ENCODE assay signal across 13 cellular contexts in the genomic region with DNA sequence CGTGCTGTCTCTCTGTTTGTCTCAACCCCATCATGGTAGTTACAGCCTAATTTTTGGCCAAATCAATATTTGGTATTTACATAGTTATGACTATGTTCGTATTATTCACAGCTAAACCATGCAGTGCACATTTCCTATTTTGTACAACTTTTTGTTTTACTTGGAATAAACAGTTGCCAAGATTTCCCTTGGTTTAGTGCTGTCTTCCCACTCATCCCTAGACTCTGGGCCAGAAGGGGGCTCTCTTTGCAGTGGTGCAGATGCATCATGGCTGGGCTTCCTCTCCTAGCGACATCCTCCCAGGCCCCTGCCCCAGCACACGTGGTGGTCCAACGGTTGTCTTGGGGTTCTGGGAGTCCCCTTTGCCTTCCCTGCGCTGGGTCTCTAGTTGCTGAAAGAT.
DNase-seq lines count a peak whose midpoint lies in the region; ATAC-seq and TF ChIP-seq lines count a peak whose summit lies in the region.
"Had no signal": no experiment of that assay in that cellular context is flagged by ENCODE, and none has a peak within 500 bp of the region (broad histone marks: within the 10 kb centered on the region; RNA-seq: fewer than 3 reads in every experiment).

No MANE protein-coding gene starts in this region.

- H3K4me3 Mint-ChIP-seq in nephron progenitor cell: no peak overlapping the region
- no peak overlapping the region for H3K4me3 Mint-ChIP-seq in naive thymus-derived CD4-positive, alpha-beta T cell

- H3K9me3 Mint-ChIP-seq in nephron progenitor cell: no peaks in the 10 kb centered on the region
- H3K9me3 Mint-ChIP-seq in naive thymus-derived CD4-positive, alpha-beta T cell: no peaks in the 10 kb centered on the region

- CTCF ChIA-PET in naive thymus-derived CD4-positive, alpha-beta T cell (lab: Charles Lee): interaction anchor here (0.6 to 2.0 kb wide), 4 partner anchors 15 to 251 kb away, joined by 3 to 8 read pairs (median 4); no protein-coding TSS in a partner anchor

- peak; percentile 10; the same call in 1 of the 2 replicates for TF ChIP-seq CTCF in LNCAP (IDR thresholded peaks at IDR 0.05)
- no peak for TF ChIP-seq CTCF in psoas muscle (IDR thresholded peaks at IDR 0.05)
- TF ChIP-seq CTCF in nephron progenitor cell (IDR thresholded peaks at IDR 0.05): no peak

- POLR2A ChIA-PET in naive thymus-derived CD4-positive, alpha-beta T cell (lab: Charles Lee): no interaction called here

- peak overlapping the region; percentile 23 for H3K27ac ChIP-seq in psoas muscle
- H3K27ac ChIP-seq in naive thymus-derived CD4-positive, alpha-beta T cell (ENCODE audit: low read depth, low read length): no peak overlapping the region
- H3K27ac ChIP-seq: testis had no signal

- no peak overlapping the region for H3K4me3 ChIP-seq in psoas muscle
- H3K4me3 ChIP-seq in naive thymus-derived CD4-positive, alpha-beta T cell (ENCODE audit: low read length): no peak overlapping the region
- H3K4me3 ChIP-seq: mucosa of descending colon, testis had no signal

- 68 to 73% (median 72%) methylated on average over 6 of the region's 6 CpGs for WGBS in psoas muscle, 3 donors

- peaks cover 18% of the 10 kb centered on the region for H3K27me3 Mint-ChIP-seq in nephron progenitor cell (ENCODE audit: low read depth, poor library complexity)
- H3K27me3 Mint-ChIP-seq in naive thymus-derived CD4-positive, alpha-beta T cell: no peaks in the 10 kb centered on the region

- DNase-seq in ELF-1 (ENCODE audit: low read depth, low spot score) (peak; percentile 19), dermis blood vessel endothelial cell (peak; percentile 4), psoas muscle (no peak), germinal center (ENCODE audit: low spot score) (no peak), nephron progenitor cell (no peak), DMS153 (lab: John Stamatoyannopoulos, UW) (no peak)
- no peak for DNase-seq in naive thymus-derived CD4-positive, alpha-beta T cell
- DNase-seq: activated CD8-positive, alpha-beta memory T cell treated with anti-CD3 and anti-CD28 coated beads, Interleukin-2, amount 50 U/mL, for 48 hours; amygdala; RPMI8226; testis had no signal

- peaks cover 33% of the 10 kb centered on the region for H3K4me1 Mint-ChIP-seq in nephron progenitor cell
- peaks cover 0 to 3% (median 0%) of the 10 kb centered on the region in 7 donors for H3K4me1 Mint-ChIP-seq in naive thymus-derived CD4-positive, alpha-beta T cell

- no peaks in the 10 kb centered on the region for H3K36me3 ChIP-seq in psoas muscle (ENCODE audit: insufficient read depth in 1 of 2, low read depth in 1 of 2)
- no peaks in the 10 kb centered on the region for H3K36me3 ChIP-seq in naive thymus-derived CD4-positive, alpha-beta T cell (ENCODE audit: control insufficient read depth in 2 of 3, insufficient read depth in 3 of 3, low read length in 3 of 3)

- intact Hi-C loops in psoas muscle (cut with DNase I): no loop called here
- intact Hi-C loops in naive thymus-derived CD4-positive, alpha-beta T cell (cut with micrococcal nuclease): no loop called here

- ATAC-seq in psoas muscle: no peak
- no peak for ATAC-seq in naive thymus-derived CD4-positive, alpha-beta T cell
- ATAC-seq: mucosa of descending colon had no signal

- H3K4me1 ChIP-seq in psoas muscle: peaks cover 8% of the 10 kb centered on the region
- no peaks in the 10 kb centered on the region for H3K4me1 ChIP-seq in naive thymus-derived CD4-positive, alpha-beta T cell (ENCODE audit: control insufficient read depth in 2 of 2, insufficient read depth in 2 of 2, low read length in 2 of 2)
- H3K4me1 ChIP-seq: testis had no signal

- no peaks in the 10 kb centered on the region for H3K36me3 Mint-ChIP-seq in nephron progenitor cell (ENCODE audit: low read depth)
- no peaks in the 10 kb centered on the region for H3K36me3 Mint-ChIP-seq in naive thymus-derived CD4-positive, alpha-beta T cell

- H3K27me3 ChIP-seq in psoas muscle (ENCODE audit: insufficient read depth in 3 of 3, low read length in 2 of 3): no peaks in the 10 kb centered on the region
- no peaks in the 10 kb centered on the region for H3K27me3 ChIP-seq in naive thymus-derived CD4-positive, alpha-beta T cell (ENCODE audit: control insufficient read depth in 2 of 2, insufficient read depth in 2 of 2, low read length in 2 of 2)
- H3K27me3 ChIP-seq: testis had no signal

- no peaks in the 10 kb centered on the region for H3K9me3 ChIP-seq in psoas muscle
- no peaks in the 10 kb centered on the region for H3K9me3 ChIP-seq in naive thymus-derived CD4-positive, alpha-beta T cell (ENCODE audit: control insufficient read depth in 2 of 3, low read length in 3 of 3)
- H3K9me3 ChIP-seq: mucosa of descending colon, testis had no signal

- H3K27ac Mint-ChIP-seq in nephron progenitor cell: no peak overlapping the region
- H3K27ac Mint-ChIP-seq in naive thymus-derived CD4-positive, alpha-beta T cell: no peak overlapping the region

Comparison
In these comparisons a context has a peak if more than half of its experiments do, and no peak if none do; other contexts are left out.
1. DNase-seq: peak in ELF-1 (single experiment) and dermis blood vessel endothelial cell (single experiment); none in psoas muscle (0 of 2), germinal center (single experiment), nephron progenitor cell (single experiment), naive thymus-derived CD4-positive, alpha-beta T cell (0 of 9) and DMS153 (single experiment).